Comparison of ENCODE assay signal across 20 cellular contexts in the genomic region with DNA sequence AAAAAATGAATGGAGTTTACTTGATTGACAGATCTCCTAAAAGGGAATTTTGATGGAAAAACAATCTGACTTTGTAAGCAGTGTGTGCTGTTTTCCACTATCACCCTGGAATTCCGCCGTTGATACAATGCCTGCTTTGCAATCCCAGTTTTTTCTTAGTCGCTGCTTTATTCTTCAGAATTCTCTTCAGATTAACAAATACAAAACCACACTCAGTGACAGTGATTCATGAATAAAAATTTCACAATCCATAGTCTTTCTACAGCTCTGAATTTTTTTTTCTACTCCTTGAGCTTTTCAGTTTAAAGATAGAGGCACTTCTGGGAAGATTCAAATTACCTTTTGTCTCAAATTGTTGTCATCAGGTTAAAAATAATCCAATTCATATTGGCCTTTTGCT. TPM values are rescaled to one million over a fixed set of nuclear protein-coding genes. Genes with fewer than 3 reads are reported as not detected.
A peak's percentile ranks its signal among the peaks of the same experiment; 100 is the strongest.
DNase-seq lines count a peak whose midpoint lies in the region; ATAC-seq and TF ChIP-seq lines count a peak whose summit lies in the region.
"Had no signal": no experiment of that assay in that cellular context is flagged by ENCODE, and none has a peak within 500 bp of the region (broad histone marks: within the 10 kb centered on the region; RNA-seq: fewer than 3 reads in every experiment).

No MANE protein-coding gene starts in this region.

- no peaks in the 10 kb centered on the region for H3K9me3 ChIP-seq in mammary epithelial cell (replicated peaks; ENCODE audit: insufficient read depth, low read length)
- H3K9me3 ChIP-seq: sigmoid colon, SJCRH30 had no signal

- H3K79me2 ChIP-seq in mammary epithelial cell (ENCODE audit: insufficient read depth, low read length): no peaks in the 10 kb centered on the region

- in situ Hi-C loops in mammary epithelial cell (cut with MboI; ENCODE audit: low sequenced_read_pairs in 2 of 2): no loop called here

- no peak for TF ChIP-seq CTCF in mammary epithelial cell (conservative IDR thresholded peaks at IDR 0.05 in 1 of 2, IDR thresholded peaks at IDR 0.05 in 1 of 2; ENCODE audit: extremely low read depth in 1 of 2, insufficient read depth in 1 of 2, low read depth in 1 of 2, low read length in 2 of 2)

- peak; percentile 61 for DNase-seq in AG08395 (ENCODE audit: low spot score)
- DNase-seq in HT1080 (ENCODE audit: low read depth): peak; percentile 10
- peak; percentile 40 for DNase-seq in mammary epithelial cell
- DNase-seq in kidney tubule cell (ENCODE audit: low spot score): peak; percentile 8
- DNase-seq in activated CD4-positive, alpha-beta memory T cell treated with anti-CD3 and anti-CD28 coated beads, Interleukin-2, amount 10 ng/mL, durations not matched to agents 7 days and 5 days: no peak
- DNase-seq in AG08396 (ENCODE audit: low spot score): no peak
- DNase-seq: activated CD4-positive, CD25-positive, alpha-beta regulatory T cell treated with anti-CD3 and anti-CD28 coated beads, Interleukin-2, amount 50 U/mL, for 72 hours; activated gamma-delta T cell treated with Interleukin-2 at 50 U/mL for 16 hours; aorta; hippocampal formation; NCI-H187; NCI-H510A; occipital lobe; sigmoid colon; SJCRH30; stimulated activated CD4-positive, alpha-beta T cell treated with anti-CD3 and anti-CD28 coated beads, Interleukin-2, amount 100 ng/mL, for 24 hours had no signal

- peaks cover 15% of the 10 kb centered on the region for H3K4me1 ChIP-seq in mammary epithelial cell (ENCODE audit: insufficient read depth, low read length)
- H3K4me1 ChIP-seq: SJCRH30 had no signal

- H4K20me1 ChIP-seq in mammary epithelial cell (ENCODE audit: insufficient read depth, low read length): no peaks in the 10 kb centered on the region

- intact Hi-C loops in mammary epithelial cell (cut with micrococcal nuclease): no loop called here

- BruUV-seq in mammary epithelial cell (replicated peaks; lab: Mats Ljungman, UMichigan): no TSS peak

- dilution Hi-C loops in mammary epithelial cell (cut with HindIII; ENCODE audit: low sequenced_read_pairs): no loop called here

- no peaks in the 10 kb centered on the region for H3K27me3 Mint-ChIP-seq in activated CD4-positive, alpha-beta memory T cell treated with anti-CD3 and anti-CD28 coated beads, Interleukin-2, amount 10 ng/mL, durations not matched to agents 7 days and 5 days

- H3K36me3 ChIP-seq in mammary epithelial cell (ENCODE audit: insufficient read depth, low read length): no peaks in the 10 kb centered on the region
- H3K36me3 ChIP-seq: sigmoid colon, SJCRH30 had no signal

- no peak overlapping the region for H3K9ac ChIP-seq in mammary epithelial cell (ENCODE audit: insufficient read depth, low read length)

- POLR2A ChIA-PET in activated CD4-positive, alpha-beta memory T cell treated with anti-CD3 and anti-CD28 coated beads, Interleukin-2, amount 10 ng/mL, durations not matched to agents 7 days and 5 days (lab: Charles Lee): no interaction called here

- H3K9me3 Mint-ChIP-seq in activated CD4-positive, alpha-beta memory T cell treated with anti-CD3 and anti-CD28 coated beads, Interleukin-2, amount 10 ng/mL, durations not matched to agents 7 days and 5 days: peaks cover 2% of the 10 kb centered on the region
- H3K9me3 Mint-ChIP-seq: dendritic cell treated with granulocyte-macrophage colony-stimulating factor and Interleukin-4, amounts not matched to agents 40 ng/mL and 50 ng/mL, for 4 days had no signal

- ATAC-seq in GM19351 (IDR thresholded peaks at IDR 0.05; ENCODE audit: unreplicated experiment): no peak
- ATAC-seq in HG03108 (IDR thresholded peaks at IDR 0.05; ENCODE audit: unreplicated experiment): no peak

- no peak overlapping the region for H3K4me3 ChIP-seq in mammary epithelial cell (replicated peaks in 1 of 3; ENCODE audit: insufficient read depth in 1 of 3, low read depth in 2 of 3, low read length in 3 of 3)
- H3K4me3 ChIP-seq: sigmoid colon, SJCRH30 had no signal

- H3K4me1 Mint-ChIP-seq in activated CD4-positive, alpha-beta memory T cell treated with anti-CD3 and anti-CD28 coated beads, Interleukin-2, amount 10 ng/mL, durations not matched to agents 7 days and 5 days: no peaks in the 10 kb centered on the region

- H3K27ac Mint-ChIP-seq in activated CD4-positive, alpha-beta memory T cell treated with anti-CD3 and anti-CD28 coated beads, Interleukin-2, amount 10 ng/mL, durations not matched to agents 7 days and 5 days: no peak overlapping the region
- H3K27ac Mint-ChIP-seq: dendritic cell treated with granulocyte-macrophage colony-stimulating factor and Interleukin-4, amounts not matched to agents 40 ng/mL and 50 ng/mL, for 4 days had no signal

- no peak overlapping the region for H2AFZ ChIP-seq in mammary epithelial cell (ENCODE audit: low read depth, low read length)

- no peaks in the 10 kb centered on the region for H3K36me3 Mint-ChIP-seq in activated CD4-positive, alpha-beta memory T cell treated with anti-CD3 and anti-CD28 coated beads, Interleukin-2, amount 10 ng/mL, durations not matched to agents 7 days and 5 days (ENCODE audit: low read depth)

- no peak overlapping the region for H3K27ac ChIP-seq in mammary epithelial cell (ENCODE audit: insufficient read depth, low read depth, low read length)
- H3K27ac ChIP-seq: epithelial cell of prostate, SJCRH30 had no signal

- H3K27me3 ChIP-seq in mammary epithelial cell (ENCODE audit: insufficient read depth, low read length): no peaks in the 10 kb centered on the region
- H3K27me3 ChIP-seq: sigmoid colon, SJCRH30 had no signal

- no peak overlapping the region for H3K4me3 Mint-ChIP-seq in activated CD4-positive, alpha-beta memory T cell treated with anti-CD3 and anti-CD28 coated beads, Interleukin-2, amount 10 ng/mL, durations not matched to agents 7 days and 5 days
- H3K4me3 Mint-ChIP-seq: dendritic cell treated with granulocyte-macrophage colony-stimulating factor and Interleukin-4, amounts not matched to agents 40 ng/mL and 50 ng/mL, for 4 days had no signal

- WGBS in mammary epithelial cell (ENCODE audit: low coverage, missing lambda C conversion rate): 50% methylated on average over 3 of the region's 3 CpGs

- H3K4me2 ChIP-seq in mammary epithelial cell (ENCODE audit: insufficient read depth, low read depth, low read length): no peak overlapping the region

- CTCF ChIA-PET in mammary epithelial cell (lab: Charles Lee; ENCODE audit: low non-redundant PET): no interaction called here
- CTCF ChIA-PET in activated CD4-positive, alpha-beta memory T cell treated with anti-CD3 and anti-CD28 coated beads, Interleukin-2, amount 10 ng/mL, durations not matched to agents 7 days and 5 days (lab: Charles Lee): no interaction called here

RNA-seq across cellular contexts. Expression of a gene that starts 44.6 kb away (rescaled TPM):
- total RNA-seq in HT1080 (2014; rRNA removed; shearing (Covaris generic)): 8.7 and 9.5 TPM in 2 replicates
- polyA plus RNA-seq in HT1080 (2015; cell fraction: cytosol; rRNA removed): 4.5 and 4.6 TPM in 2 replicates
- polyA plus RNA-seq in HT1080 (2015; cell fraction: nucleus; rRNA removed): 2.6 and 3.5 TPM in 2 replicates
- total RNA-seq in mammary epithelial cell: 10 to 100 TPM; 26.2 to 45.3 TPM
- 15.0 TPM for polyA plus RNA-seq in mammary epithelial cell
- polyA minus RNA-seq in mammary epithelial cell: 30.2 TPM
- not detected for total RNA-seq in activated CD4-positive, alpha-beta memory T cell treated with anti-CD3 and anti-CD28 coated beads, Interleukin-2, amount 10 ng/mL, durations not matched to agents 7 days and 5 days

Comparison
In these comparisons a context has a peak if more than half of its experiments do, and no peak if none do; other contexts are left out.
1. DNase-seq: peak in AG08395 (single experiment), HT1080 (single experiment), mammary epithelial cell (single experiment) and kidney tubule cell (single experiment); none in activated CD4-positive, alpha-beta memory T cell treated with anti-CD3 and anti-CD28 coated beads, Interleukin-2, amount 10 ng/mL, durations not matched to agents 7 days and 5 days (single experiment) and AG08396 (single experiment).